ENCODE assay signal across 1 cellular context in genomic region chr11:19953909-19954308, GRCh38.
TF ChIP-seq lines count a peak whose summit lies in the region.

No MANE protein-coding gene starts in this region.

TF ChIP-seq in HepG2, 621 proteins besides CTCF, POLR2A, EP300 and RAD21 (continued from another document):
- TF ChIP-seq ZNF770 (CRISPR knock-in tag; IDR thresholded peaks at IDR 0.05) (no peak), CBX2 (IDR thresholded peaks at IDR 0.05; ENCODE audit: low read depth, low read length) (no peak), CBX2 (CRISPR knock-in tag; IDR thresholded peaks at IDR 0.05; ENCODE audit: low read depth) (no peak), PAF1 (CRISPR knock-in tag; IDR thresholded peaks at IDR 0.05) (no peak), CREB3 (CRISPR knock-in tag; IDR thresholded peaks at IDR 0.05) (no peak), ESRRA (CRISPR knock-in tag; IDR thresholded peaks at IDR 0.05; ENCODE audit: low read depth) (no peak), ZFP1 (CRISPR knock-in tag; IDR thresholded peaks at IDR 0.05) (0 out of 2 replicates have a peak, but pooled peaks have one; percentile 60), ZBTB39 (CRISPR knock-in tag; IDR thresholded peaks at IDR 0.05) (no peak), ATF5 (CRISPR knock-in tag; IDR thresholded peaks at IDR 0.05; ENCODE audit: low read depth) (no peak), NR1H2 (CRISPR knock-in tag; IDR thresholded peaks at IDR 0.05; ENCODE audit: borderline replicate concordance, low read depth) (no peak), RBFOX2 (IDR thresholded peaks at IDR 0.05; ENCODE audit: low read depth, low read length) (no peak), ZNF644 (CRISPR knock-in tag; IDR thresholded peaks at IDR 0.05; ENCODE audit: low read depth) (peak; percentile 74), HDAC2 (CRISPR knock-in tag; IDR thresholded peaks at IDR 0.05) (peak; percentile 72; the same call in 1 of the 2 replicates), PATZ1 (CRISPR knock-in tag; IDR thresholded peaks at IDR 0.05) (no peak), ZNF776 (CRISPR knock-in tag; IDR thresholded peaks at IDR 0.05) (no peak), ZNF383 (CRISPR knock-in tag; IDR thresholded peaks at IDR 0.05; ENCODE audit: borderline replicate concordance) (no peak), ZNF576 (CRISPR knock-in tag; IDR thresholded peaks at IDR 0.05) (no peak), HMGXB4 (CRISPR knock-in tag; IDR thresholded peaks at IDR 0.05; ENCODE audit: borderline replicate concordance in 1 of 2, low read depth in 1 of 2) (no peak; a peak in 1 of 4 replicates), TBX3 (IDR thresholded peaks at IDR 0.05; ENCODE audit: borderline replicate concordance) (no peak; the same call in 1 of the 2 replicates), ZNF431 (CRISPR knock-in tag; IDR thresholded peaks at IDR 0.05; ENCODE audit: borderline replicate concordance, low read depth) (no peak), FOXA3 (CRISPR knock-in tag; IDR thresholded peaks at IDR 0.05) (peak; percentile 83), HDAC1 (CRISPR knock-in tag; IDR thresholded peaks at IDR 0.05) (peak; percentile 76), HNF4G (IDR thresholded peaks at IDR 0.05; ENCODE audit: borderline replicate concordance, low read depth, low read length) (no peak), HNF4G (CRISPR knock-in tag; IDR thresholded peaks at IDR 0.05; ENCODE audit: borderline replicate concordance, low read depth) (no peak; the same call in 1 of the 2 replicates), ERF (CRISPR knock-in tag; IDR thresholded peaks at IDR 0.05) (peak; percentile 76), ZFP37 (CRISPR knock-in tag; IDR thresholded peaks at IDR 0.05; ENCODE audit: borderline replicate concordance) (no peak), ZNF784 (CRISPR knock-in tag; IDR thresholded peaks at IDR 0.05; ENCODE audit: borderline replicate concordance) (no peak), NR3C1 (CRISPR knock-in tag; IDR thresholded peaks at IDR 0.05) (no peak), GABPA (IDR thresholded peaks at IDR 0.05; ENCODE audit: low read depth, low read length) (no peak), GABPA (CRISPR knock-in tag; IDR thresholded peaks at IDR 0.05; ENCODE audit: low read depth) (peak; percentile 28; the same call in 1 of the 2 replicates), NFE2L1 (CRISPR knock-in tag; IDR thresholded peaks at IDR 0.05; ENCODE audit: borderline replicate concordance) (no peak), ZNF207 (IDR thresholded peaks at IDR 0.05; ENCODE audit: borderline replicate concordance) (no peak), THAP9 (CRISPR knock-in tag; IDR thresholded peaks at IDR 0.05; ENCODE audit: borderline replicate concordance) (no peak), TERF1 (CRISPR knock-in tag; IDR thresholded peaks at IDR 0.05) (no peak), ZSCAN31 (CRISPR knock-in tag; IDR thresholded peaks at IDR 0.05; ENCODE audit: low read depth) (no peak), HNF4A (CRISPR knock-in tag; IDR thresholded peaks at IDR 0.05) (peak; percentile 49), ELF3 (CRISPR knock-in tag; IDR thresholded peaks at IDR 0.05) (peak; percentile 75), HNRNPH1 (optimal IDR thresholded peaks at IDR 0.05; ENCODE audit: low read depth, low read length) (no peak), SMC3 (IDR thresholded peaks at IDR 0.05; ENCODE audit: low read length) (peak; percentile 86), AHDC1 (CRISPR knock-in tag; IDR thresholded peaks at IDR 0.05; ENCODE audit: borderline replicate concordance) (peak; percentile 67; the same call in 1 of the 2 replicates)
